In the genomic region with DNA sequence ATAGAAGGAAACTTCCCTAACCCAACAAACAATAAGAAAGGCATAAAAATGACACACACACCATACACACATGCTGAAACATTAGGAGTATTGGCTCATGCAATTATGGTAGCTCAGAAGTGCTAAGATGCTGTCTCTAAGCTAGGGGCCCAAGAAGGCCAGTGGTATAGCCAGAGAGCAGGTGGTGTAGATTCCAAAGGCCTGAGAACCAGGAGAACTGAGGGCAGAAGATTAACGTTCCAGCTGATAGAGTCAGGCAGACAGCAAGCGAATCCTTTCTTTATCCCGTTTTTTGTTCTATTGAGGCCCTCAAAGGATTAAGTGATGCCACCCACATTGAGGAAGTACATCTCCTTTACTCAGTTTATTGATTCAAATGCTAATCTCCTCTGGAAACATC, we compare ENCODE assay signal across 24 cellular contexts.
"Had no signal": no experiment of that assay in that cellular context is flagged by ENCODE, and none has a peak within 500 bp of the region (broad histone marks: within the 10 kb centered on the region; RNA-seq: fewer than 3 reads in every experiment).

No MANE protein-coding gene starts in this region.

- H3K9me3 Mint-ChIP-seq: activated CD4-positive, alpha-beta memory T cell treated with anti-CD3 and anti-CD28 coated beads for 36 hours had no signal

- H3K36me3 ChIP-seq: ascending aorta, breast epithelium, cardiac muscle cell, colonic mucosa had no signal

- ATAC-seq: activated T-cell treated with anti-CD3 and anti-CD28 coated beads, Interleukin-2, amount 50 U/mL, for 72 hours; WTC11 had no signal

- H3K4me3 ChIP-seq: ascending aorta, breast epithelium, cardiac muscle cell, colonic mucosa had no signal

- H3K36me3 Mint-ChIP-seq: activated naive CD8-positive, alpha-beta T cell treated with anti-CD3 and anti-CD28 coated beads, Interleukin-2, amount 10 ng/mL, durations not matched to agents 7 days and 5 days; brain; WTC11 had no signal

- H3K4me3 Mint-ChIP-seq: activated CD4-positive, alpha-beta memory T cell treated with anti-CD3 and anti-CD28 coated beads for 36 hours; activated naive CD8-positive, alpha-beta T cell treated with anti-CD3 and anti-CD28 coated beads, Interleukin-2, amount 10 ng/mL, durations not matched to agents 7 days and 5 days; activated T-cell treated with anti-CD3 and anti-CD28 coated beads, Interleukin-2, amount 50 U/mL, for 24 hours; WTC11 had no signal

- H3K27me3 Mint-ChIP-seq: activated naive CD8-positive, alpha-beta T cell treated with anti-CD3 and anti-CD28 coated beads, Interleukin-2, amount 10 ng/mL, durations not matched to agents 7 days and 5 days; activated T-cell treated with anti-CD3 and anti-CD28 coated beads, Interleukin-2, amount 50 U/mL, for 24 hours had no signal

- H3K4me1 ChIP-seq: ascending aorta, breast epithelium, colonic mucosa had no signal

- H3K27ac ChIP-seq: ascending aorta, breast epithelium, cardiac muscle cell, colonic mucosa, epithelial cell of prostate had no signal

- H3K27ac Mint-ChIP-seq: activated CD4-positive, alpha-beta memory T cell treated with anti-CD3 and anti-CD28 coated beads for 36 hours; activated naive CD8-positive, alpha-beta T cell treated with anti-CD3 and anti-CD28 coated beads, Interleukin-2, amount 10 ng/mL, durations not matched to agents 7 days and 5 days; brain; WTC11 had no signal

- H3K9me3 ChIP-seq: ascending aorta, breast epithelium, colonic mucosa had no signal

- DNase-seq: activated CD4-positive, alpha-beta memory T cell treated with anti-CD3 and anti-CD28 coated beads for 36 hours; activated CD4-positive, alpha-beta T cell treated with anti-CD3 and anti-CD28 coated beads for 1 hour; activated CD4-positive, alpha-beta T cell treated with anti-CD3 and anti-CD28 coated beads for 48 hours; activated CD8-positive, alpha-beta memory T cell treated with anti-CD3 and anti-CD28 coated beads, Interleukin-2, amount 50 U/mL, for 48 hours; activated gamma-delta T cell; activated naive CD4-positive, alpha-beta T cell treated with anti-CD3 and anti-CD28 coated beads, Interleukin-2, amount 50 U/mL, for 16 hours; activated naive CD4-positive, alpha-beta T cell treated with Interleukin-2 at 50 U/mL for 16 hours; activated naive CD8-positive, alpha-beta T cell treated with anti-CD3 and anti-CD28 coated beads, Interleukin-2, amount 10 ng/mL, durations not matched to agents 7 days and 5 days; activated T-cell treated with anti-CD3 and anti-CD28 coated beads for 4 hours; activated T-cell treated with anti-CD3 and anti-CD28 coated beads, Interleukin-2, amount 50 U/mL, for 24 hours; activated T-cell treated with anti-CD3 and anti-CD28 coated beads, Interleukin-2, amount 50 U/mL, for 72 hours; central memory CD4-positive, alpha-beta T cell; cerebellar nuclear complex; colonic mucosa; effector CD8-positive, alpha-beta T cell; foreskin fibroblast; head of caudate nucleus; T-helper 2 cell had no signal

- H3K27me3 ChIP-seq: ascending aorta, breast epithelium, cardiac muscle cell, colonic mucosa had no signal
